Comparison of ENCODE assay signal across 1 cellular context in the genomic region with DNA sequence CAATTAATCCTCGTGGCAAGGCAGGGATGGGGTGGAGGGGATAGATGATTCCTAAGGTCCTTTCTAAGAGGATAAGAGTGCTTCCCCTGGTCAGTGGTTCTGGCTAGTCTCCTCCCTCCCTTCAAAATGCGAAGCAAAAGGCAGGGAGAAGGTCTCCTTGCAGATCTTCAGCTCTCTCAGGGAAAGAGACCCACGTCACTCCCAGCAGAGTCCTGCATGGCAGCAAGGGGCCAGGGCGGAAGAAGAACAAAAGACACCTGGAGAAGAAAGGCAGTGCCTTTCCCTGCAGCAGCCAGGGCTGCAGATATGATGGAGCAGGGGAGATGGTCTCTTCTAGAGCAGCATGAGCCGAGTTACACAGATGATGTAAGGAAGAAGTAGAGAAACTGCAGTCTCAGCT.
TF ChIP-seq lines count a peak whose summit lies in the region.

No MANE protein-coding gene starts in this region.

TF ChIP-seq in H1, 55 proteins besides CTCF, POLR2A, EP300 and RAD21:
- TF ChIP-seq RXRA (IDR thresholded peaks at IDR 0.05; ENCODE audit: insufficient read depth, low read depth, low read length), result no peak
- no peak for TF ChIP-seq TEAD4 (IDR thresholded peaks at IDR 0.05; ENCODE audit: low read depth, low read length)
- no peak for TF ChIP-seq SIN3A (conservative IDR thresholded peaks at IDR 0.05 in 1 of 2, IDR thresholded peaks at IDR 0.05 in 1 of 2; ENCODE audit: low read depth in 1 of 2, low read length in 2 of 2)
- TF ChIP-seq CREB1 (IDR thresholded peaks at IDR 0.05), result no peak
- no peak for TF ChIP-seq TAF1 (IDR thresholded peaks at IDR 0.05; ENCODE audit: low read depth, low read length)
- no peak for TF ChIP-seq NANOG (IDR thresholded peaks at IDR 0.05; ENCODE audit: insufficient read depth, low read depth, low read length, poor library complexity, severe bottlenecking)
- TF ChIP-seq CHD1 (IDR thresholded peaks at IDR 0.05; ENCODE audit: low read depth, low read length), result no peak
- TF ChIP-seq PHF8 (conservative IDR thresholded peaks at IDR 0.05; ENCODE audit: low read depth, low read length), result no peak
- no peak for TF ChIP-seq SP1 (IDR thresholded peaks at IDR 0.05; ENCODE audit: low read depth, low read length)
- TF ChIP-seq BACH1 (IDR thresholded peaks at IDR 0.05; ENCODE audit: low read length), result no peak
